Comparison of ENCODE assay signal across 10 cellular contexts in genomic region chr22:37284126-37284806, GRCh38. TPM values are rescaled to one million over a fixed set of nuclear protein-coding genes. Genes with fewer than 3 reads are reported as not detected.
DNase-seq lines count a peak whose midpoint lies in the region; ATAC-seq and TF ChIP-seq lines count a peak whose summit lies in the region.
"Had no signal": no experiment of that assay in that cellular context is flagged by ENCODE, and none has a peak within 500 bp of the region (broad histone marks: within the 10 kb centered on the region; RNA-seq: fewer than 3 reads in every experiment).

No MANE protein-coding gene starts in this region.

- H3K9me3 Mint-ChIP-seq in H9, result no peaks in the 10 kb centered on the region; a peak in 1 of 5 replicates
- no peaks in the 10 kb centered on the region for H3K9me3 Mint-ChIP-seq in naive thymus-derived CD8-positive, alpha-beta T cell

- no peaks in the 10 kb centered on the region for H3K23me2 ChIP-seq in H9 (ENCODE audit: insufficient read length, low read depth, low read length, poor library complexity, severe bottlenecking)

- no peak overlapping the region for H3K18ac ChIP-seq in H9 (ENCODE audit: insufficient read length, low read depth, low read length)

- H3K79me1 ChIP-seq in H9 (ENCODE audit: insufficient read depth, low read depth, low read length, poor library complexity, severe bottlenecking), result no peaks in the 10 kb centered on the region

- no peak for DNase-seq in H9
- DNase-seq in caudate nucleus (lab: John Stamatoyannopoulos, UW), result no peak
- peak in 1 of 10 donors; percentile 54 for DNase-seq in naive thymus-derived CD8-positive, alpha-beta T cell
- no peak for DNase-seq in DMS53 treated with DMSO at 0.1 percent for 48 hours (lab: John Stamatoyannopoulos, UW; ENCODE audit: unreplicated experiment)
- DNase-seq in D341Med (ENCODE audit: low spot score), result no peak
- DNase-seq: Calu3, MG63 had no signal

- peak overlapping the region; percentile 58 to 92 (median 67) for H3K4me3 ChIP-seq in BLaER1 treated with 17β-estradiol and CSF1 and Interleukin-3, amounts not matched to agents 10 nM and 100 nM
- H3K4me3 ChIP-seq: MG63 had no signal

- no peak overlapping the region for H2BK120ac ChIP-seq in H9 (ENCODE audit: low read depth, low read length, poor library complexity, severe bottlenecking)

- H2BK12ac ChIP-seq in H9 (ENCODE audit: insufficient read length, low read depth, low read length), result no peak overlapping the region

- H2BK20ac ChIP-seq in H9 (ENCODE audit: low read depth, low read length, poor library complexity, severe bottlenecking), result no peak overlapping the region

- no peak overlapping the region for H2BK15ac ChIP-seq in H9 (ENCODE audit: low read depth, low read length)

- peaks cover 69 to 100% (median 97%) of the 10 kb centered on the region in 10 experiments for H3K4me1 ChIP-seq in BLaER1 treated with 17β-estradiol and CSF1 and Interleukin-3, amounts not matched to agents 10 nM and 100 nM
- H3K4me1 ChIP-seq in H9 (ENCODE audit: insufficient read depth, low read length), result no peaks in the 10 kb centered on the region; the same call in 1 of the 2 replicates

- H4K8ac ChIP-seq in H9 (replicated peaks; ENCODE audit: insufficient read length, low read depth, low read length), result no peak overlapping the region

- H3K36me3 Mint-ChIP-seq in H9 (ENCODE audit: insufficient read depth in 1 of 3, low read depth in 3 of 3), result no peaks in the 10 kb centered on the region; a peak in 1 of 7 replicates
- H3K36me3 Mint-ChIP-seq in naive thymus-derived CD8-positive, alpha-beta T cell, result peaks cover 7 to 42% (median 15%) of the 10 kb centered on the region in 3 donors

- WGBS in H9 (ENCODE audit: extremely low coverage, insufficient read length, low lambda C conversion rate), result no CpG with 5 or more reads among the region's 9 CpGs

- H3K79me2 ChIP-seq in H9 (ENCODE audit: insufficient read depth, low read length), result no peaks in the 10 kb centered on the region

- H3K56ac ChIP-seq in H9 (ENCODE audit: insufficient read length, low read depth, low read length), result no peak overlapping the region

- POLR2A ChIA-PET in naive thymus-derived CD8-positive, alpha-beta T cell (lab: Charles Lee), result interaction anchor here (0.6 to 12.0 kb wide), 12 partner anchors 9 to 1621 kb away, joined by 3 to 141 read pairs (median 6); partner anchors contain the start of gene RAC2

- H3K4me3 Mint-ChIP-seq in H9, result peak overlapping the region in 1 of 2 experiments; percentile 35; a peak in 1 of 5 replicates
- peak overlapping the region; percentile 90 to 99 (median 94) for H3K4me3 Mint-ChIP-seq in naive thymus-derived CD8-positive, alpha-beta T cell

- H3K36me3 ChIP-seq in BLaER1 treated with 17β-estradiol and CSF1 and Interleukin-3, amounts not matched to agents 10 nM and 100 nM, result peaks cover 0 to 40% (median 9%) of the 10 kb centered on the region in 11 experiments; a peak in 11 of 22 replicates
- H3K36me3 ChIP-seq: MG63 had no signal

- H2AK5ac ChIP-seq in H9 (ENCODE audit: insufficient read length, low read length), result no peak overlapping the region

- H4K5ac ChIP-seq in H9 (ENCODE audit: insufficient read length, low read depth, low read length), result no peak overlapping the region

- H3K27ac Mint-ChIP-seq in H9, result no peak overlapping the region
- H3K27ac Mint-ChIP-seq in naive thymus-derived CD8-positive, alpha-beta T cell, result peak overlapping the region; percentile 93 to 99 (median 98)

- H3K27me3 ChIP-seq in BLaER1 treated with 17β-estradiol and CSF1 and Interleukin-3, amounts not matched to agents 10 nM and 100 nM, result no peaks in the 10 kb centered on the region
- H3K27me3 ChIP-seq in H9 (ENCODE audit: insufficient read depth, low read length), result no peaks in the 10 kb centered on the region
- H3K27me3 ChIP-seq: MG63 had no signal

- H3K27ac ChIP-seq in BLaER1 treated with 17β-estradiol and CSF1 and Interleukin-3, amounts not matched to agents 10 nM and 100 nM, result peak overlapping the region; percentile 87 to 95 (median 92)
- H3K27ac ChIP-seq in H9 (ENCODE audit: insufficient read length, low read depth, low read length) (no peak overlapping the region), caudate nucleus (ENCODE audit: low read depth, low read length) (peak overlapping the region; percentile 70)

- H3K9ac ChIP-seq in BLaER1 treated with 17β-estradiol and CSF1 and Interleukin-3, amounts not matched to agents 10 nM and 100 nM, result peak overlapping the region; percentile 75 to 92 (median 82)
- H3K9ac ChIP-seq in H9 (ENCODE audit: extremely low read depth, insufficient read length, low read length), result no peak overlapping the region

- H3K23ac ChIP-seq in H9 (ENCODE audit: insufficient read length, low read depth, low read length), result no peak overlapping the region

- no peak for TF ChIP-seq CTCF in H9 (conservative IDR thresholded peaks at IDR 0.05)

- H3K4me1 Mint-ChIP-seq in H9, result peaks cover 16 to 30% of the 10 kb centered on the region in 2 experiments
- peaks cover 44 to 85% (median 67%) of the 10 kb centered on the region in 4 donors for H3K4me1 Mint-ChIP-seq in naive thymus-derived CD8-positive, alpha-beta T cell

- H4K91ac ChIP-seq in H9 (ENCODE audit: insufficient read length, low read depth, low read length), result no peak overlapping the region

- peak overlapping the region; percentile 24 for H3K14ac ChIP-seq in H9 (ENCODE audit: insufficient read depth, low read length)

- H3T11ph ChIP-seq in H9 (ENCODE audit: low read length), result no peak overlapping the region

- peaks cover 37% of the 10 kb centered on the region for H3K27me3 Mint-ChIP-seq in H9 (ENCODE audit: low read depth)
- no peaks in the 10 kb centered on the region for H3K27me3 Mint-ChIP-seq in naive thymus-derived CD8-positive, alpha-beta T cell

- no peak overlapping the region for H2AFZ ChIP-seq in H9 (ENCODE audit: low read length)

- H2BK5ac ChIP-seq in H9 (ENCODE audit: insufficient read length, low read length), result no peak overlapping the region

- H4K20me1 ChIP-seq in BLaER1 treated with 17β-estradiol and CSF1 and Interleukin-3, amounts not matched to agents 10 nM and 100 nM, result peaks cover 0 to 32% (median 0%) of the 10 kb centered on the region in 11 experiments; a peak in 8 of 22 replicates
- no peaks in the 10 kb centered on the region for H4K20me1 ChIP-seq in H9 (ENCODE audit: control insufficient read depth, insufficient read depth, insufficient read length)

- ATAC-seq in naive thymus-derived CD8-positive, alpha-beta T cell, result peak in 1 of 2 donors; percentile 5
- ATAC-seq in HG03460 (IDR thresholded peaks at IDR 0.05; ENCODE audit: unreplicated experiment) (no peak), HG02763 (IDR thresholded peaks at IDR 0.05; ENCODE audit: unreplicated experiment) (no peak)

- peak overlapping the region; percentile 87 to 100 (median 99) for H3K4me2 ChIP-seq in BLaER1 treated with 17β-estradiol and CSF1 and Interleukin-3, amounts not matched to agents 10 nM and 100 nM
- H3K4me2 ChIP-seq in H9 (ENCODE audit: insufficient read depth, insufficient read length, low read length), result no peak overlapping the region

- H3K9me3 ChIP-seq in BLaER1 treated with 17β-estradiol and CSF1 and Interleukin-3, amounts not matched to agents 10 nM and 100 nM (replicated peaks in 1 of 11), result peaks cover 0 to 6% (median 0%) of the 10 kb centered on the region in 11 experiments; a peak in 4 of 22 replicates
- no peaks in the 10 kb centered on the region for H3K9me3 ChIP-seq in H9 (ENCODE audit: control insufficient read depth, low read depth, low read length)
- H3K9me3 ChIP-seq: MG63 had no signal

- H3K4ac ChIP-seq in H9 (ENCODE audit: low read depth, low read length), result no peak overlapping the region

RNA-seq across cellular contexts. Expression of gene CYTH4, which starts 2.0 kb away (rescaled TPM):
- total RNA-seq in H9 (2021), result not detected in 2 replicates
- total RNA-seq in naive thymus-derived CD8-positive, alpha-beta T cell, result 100 to 1,000 TPM; 177 to 193 TPM
- 10 to 100 TPM; 48.9 to 60.8 (median 54.6) TPM for polyA plus RNA-seq in naive thymus-derived CD8-positive, alpha-beta T cell

RNA-seq across cellular contexts. Expression of gene RAC2, which starts 40.2 kb away (rescaled TPM):
- 2.5 and 2.8 TPM in 2 replicates for total RNA-seq in H9 (2021)
- 100 to 1,000 TPM; 295 to 297 TPM for total RNA-seq in naive thymus-derived CD8-positive, alpha-beta T cell
- 1,000 to 10,000 TPM in 2 of 3 donors, 100 to 1,000 TPM in 1; 740 to 1,115 (median 1,110) TPM for polyA plus RNA-seq in naive thymus-derived CD8-positive, alpha-beta T cell

Comparison
In these comparisons a context has a peak if more than half of its experiments do, and no peak if none do; other contexts are left out.
1. H3K27ac Mint-ChIP-seq: peak in naive thymus-derived CD8-positive, alpha-beta T cell (10 of 10); none in H9 (0 of 3).
2. RNA of gene CYTH4, which starts 2.0 kb away (total RNA-seq): 177 to 193 TPM in naive thymus-derived CD8-positive, alpha-beta T cell; not detected in H9; every median in the first group is over 100 times any median in the second.
3. RNA of gene RAC2, which starts 40.2 kb away (total RNA-seq): 295 to 297 TPM in naive thymus-derived CD8-positive, alpha-beta T cell; 2.5 to 2.8 TPM in H9; every median in the first group is over 10 times any median in the second.